18 cellular contexts compared by ENCODE assay signal in genomic region chr10:125883198-125883597, GRCh38. TPM values are rescaled to one million over a fixed set of nuclear protein-coding genes. Genes with fewer than 3 reads are reported as not detected.
A peak's percentile ranks its signal among the peaks of the same experiment; 100 is the strongest.
DNase-seq lines count a peak whose midpoint lies in the region; ATAC-seq and TF ChIP-seq lines count a peak whose summit lies in the region.
"Had no signal": no experiment of that assay in that cellular context is flagged by ENCODE, and none has a peak within 500 bp of the region (broad histone marks: within the 10 kb centered on the region; RNA-seq: fewer than 3 reads in every experiment).

No MANE protein-coding gene starts in this region.

- H3K79me1 ChIP-seq in mesenchymal stem cell (replicated peaks; ENCODE audit: low read length, poor library complexity, severe bottlenecking) = peaks cover 22% of the 10 kb centered on the region

- 58 to 75% (median 63%) methylated on average over 3 of the region's 3 CpGs for WGBS in heart left ventricle, 4 donors
- WGBS in mesenchymal stem cell = 96% methylated on average over 3 of the region's 3 CpGs

- ATAC-seq in Right ventricle myocardium superior (ENCODE audit: poor library complexity) (peak; percentile 54), Right ventricle myocardium inferior (no peak), heart left ventricle (peak; percentile 11 to 35 (median 30)), GM18511 (IDR thresholded peaks at IDR 0.05; ENCODE audit: unreplicated experiment) (no peak), HG03565 (IDR thresholded peaks at IDR 0.05; ENCODE audit: unreplicated experiment) (no peak)

- H2AFZ ChIP-seq in mesenchymal stem cell (ENCODE audit: low read depth, low read length) = no peak overlapping the region

- H3K9ac ChIP-seq in mesenchymal stem cell (ENCODE audit: low read length) = no peak overlapping the region
- H3K9ac ChIP-seq in colonic mucosa (ENCODE audit: low read depth in 2 of 2, low read length in 2 of 2) = no peak overlapping the region

- H3K27me3 ChIP-seq in heart left ventricle = no peaks in the 10 kb centered on the region
- no peaks in the 10 kb centered on the region for H3K27me3 ChIP-seq in mesenchymal stem cell (ENCODE audit: control insufficient read depth in 1 of 2, insufficient read depth in 1 of 2, low read length in 2 of 2)
- H3K27me3 ChIP-seq in colonic mucosa = no peaks in the 10 kb centered on the region
- H3K27me3 ChIP-seq: BE2C had no signal

- no peak overlapping the region for H2BK5ac ChIP-seq in mesenchymal stem cell (ENCODE audit: low read depth, low read length, poor library complexity, severe bottlenecking)

- H3K4me3 ChIP-seq in heart left ventricle (no peak overlapping the region), mesenchymal stem cell (ENCODE audit: insufficient read depth in 1 of 2, low read depth in 1 of 2, low read length in 2 of 2) (no peak overlapping the region), colonic mucosa (no peak overlapping the region)

- H3K4me1 ChIP-seq in heart left ventricle (peaks cover 0 to 38% (median 4%) of the 10 kb centered on the region in 12 donors), mesenchymal stem cell (ENCODE audit: control insufficient read depth, insufficient read depth, low read depth, low read length) (peaks cover 10% of the 10 kb centered on the region), colonic mucosa (no peaks in the 10 kb centered on the region)
- H3K4me1 ChIP-seq: BE2C had no signal

- peaks cover 0 to 27% (median 7%) of the 10 kb centered on the region in 9 donors for H3K36me3 ChIP-seq in heart left ventricle
- peaks cover 0 to 20% of the 10 kb centered on the region in 2 experiments for H3K36me3 ChIP-seq in mesenchymal stem cell (ENCODE audit: control insufficient read depth in 1 of 2, insufficient read depth in 2 of 2, low read depth in 1 of 2, low read length in 2 of 2)
- H3K36me3 ChIP-seq in colonic mucosa = no peaks in the 10 kb centered on the region
- H3K36me3 ChIP-seq: BE2C had no signal

- no peak overlapping the region for H4K8ac ChIP-seq in mesenchymal stem cell (ENCODE audit: low read length)

- no peak overlapping the region for H3K4me2 ChIP-seq in mesenchymal stem cell (ENCODE audit: low read length, poor library complexity, severe bottlenecking)

- H3K4ac ChIP-seq in mesenchymal stem cell (ENCODE audit: low read depth in 1 of 2, low read length in 2 of 2) = no peak overlapping the region

- TF ChIP-seq POLR2A in heart left ventricle (IDR thresholded peaks at IDR 0.05) = no peak

- H3K27ac ChIP-seq in heart left ventricle (peak overlapping the region in 9 of 12 donors; percentile 4 to 56 (median 25)), mesenchymal stem cell (ENCODE audit: low read length, poor library complexity, severe bottlenecking) (no peak overlapping the region), colonic mucosa (no peak overlapping the region)

- no peak overlapping the region for H2BK12ac ChIP-seq in mesenchymal stem cell (ENCODE audit: low read length in 2 of 2)

- no peak overlapping the region for H2BK120ac ChIP-seq in mesenchymal stem cell (ENCODE audit: low read depth, low read length)

- H3K14ac ChIP-seq in mesenchymal stem cell (ENCODE audit: low read length in 2 of 2) = no peak overlapping the region

- H3K9me3 ChIP-seq in heart left ventricle (no peaks in the 10 kb centered on the region), mesenchymal stem cell (ENCODE audit: control insufficient read depth, low read length) (no peaks in the 10 kb centered on the region), colonic mucosa (no peaks in the 10 kb centered on the region)
- H3K9me3 ChIP-seq: BE2C had no signal

- no peak overlapping the region for H2BK15ac ChIP-seq in mesenchymal stem cell (ENCODE audit: low read depth, poor library complexity, severe bottlenecking)

- H3K23ac ChIP-seq in mesenchymal stem cell (ENCODE audit: low read length in 2 of 2) = no peak overlapping the region

- H4K91ac ChIP-seq in mesenchymal stem cell (ENCODE audit: low read length) = no peak overlapping the region

- peak overlapping the region; percentile 33 for H2AK5ac ChIP-seq in mesenchymal stem cell (ENCODE audit: low read length, severe bottlenecking)

- DNase-seq in Right ventricle myocardium superior = no peak
- DNase-seq in Right ventricle myocardium inferior (ENCODE audit: missing footprints) = no peak
- no peak for DNase-seq in heart left ventricle
- no peak for DNase-seq in mesenchymal stem cell
- no peak for DNase-seq in OCI-M2 (lab: John Stamatoyannopoulos, UW; ENCODE audit: unreplicated experiment)
- no peak for DNase-seq in colonic mucosa
- DNase-seq: 8988T; BE2C; CD4-positive, CD25-positive, alpha-beta regulatory T cell; COR-L47; DMS 273 treated with DMSO at 0.1 percent for 48 hours; H9; NCI-H1092 treated with DMSO at 0.1 percent for 48 hours; NCI-H2081 treated with DMSO at 0.1 percent for 48 hours; NCI-H446 treated with DMSO at 0.1 percent for 48 hours; SHP77 treated with DMSO at 0.1 percent for 48 hours had no signal

- intact Hi-C loops in Right ventricle myocardium superior (cut with DNase I) = no loop called here
- intact Hi-C loops in Right ventricle myocardium inferior (cut with DNase I) = no loop called here
- intact Hi-C loops in heart left ventricle (cut with DNase I) = no loop called here
- intact Hi-C loops in colonic mucosa (cut with DNase I) = no loop called here

- H3K18ac ChIP-seq in mesenchymal stem cell (ENCODE audit: low read depth in 1 of 2, low read length in 2 of 2) = no peak overlapping the region

- no peak for TF ChIP-seq CTCF in heart left ventricle (IDR thresholded peaks at IDR 0.05)
- TF ChIP-seq CTCF in colonic mucosa (IDR thresholded peaks at IDR 0.05) = no peak

RNA-seq across cellular contexts. Expression of gene DHX32, which starts 2.1 kb away (rescaled TPM):
- total RNA-seq in Right ventricle myocardium superior (45.2 TPM), Right ventricle myocardium inferior (42.3 TPM), heart left ventricle (10 to 100 TPM; 26.7 to 60.7 (median 44.1) TPM), colonic mucosa (10 to 100 TPM; 64.0 to 86.3 TPM)
- 10 to 100 TPM; 24.6 to 28.8 TPM for polyA plus RNA-seq in heart left ventricle
- 42.4 TPM for polyA plus RNA-seq in mesenchymal stem cell (2013, experiment 1 of 2)
- polyA plus RNA-seq in mesenchymal stem cell (2013, experiment 2 of 2) = 40.9 TPM

RNA-seq across cellular contexts. Expression of gene FANK1, which starts 13.2 kb away (rescaled TPM):
- 0.51 TPM for total RNA-seq in Right ventricle myocardium superior
- 0.51 TPM for total RNA-seq in Right ventricle myocardium inferior
- total RNA-seq in heart left ventricle = 1 to 10 TPM in 1 of 9 donors, under 1 TPM in 5, not detected in 3; 0.33 to 1.8 (median 0.39) TPM
- under 1 TPM; 0.47 to 0.53 TPM for polyA plus RNA-seq in heart left ventricle
- 1.9 TPM for polyA plus RNA-seq in mesenchymal stem cell (2013, experiment 1 of 2)
- polyA plus RNA-seq in mesenchymal stem cell (2013, experiment 2 of 2) = 1.8 TPM
- total RNA-seq in colonic mucosa = 1 to 10 TPM; 5.8 to 6.9 TPM

RNA-seq across cellular contexts. Expression of gene BCCIP, which starts 59.9 kb away (rescaled TPM):
- total RNA-seq in Right ventricle myocardium superior (38.4 TPM), Right ventricle myocardium inferior (38.4 TPM), heart left ventricle (10 to 100 TPM; 31.3 to 62.2 (median 44.4) TPM), colonic mucosa (10 to 100 TPM; 36.0 to 67.2 TPM)
- polyA plus RNA-seq in heart left ventricle = 10 to 100 TPM; 72.6 to 81.0 TPM
- polyA plus RNA-seq in mesenchymal stem cell (2013, experiment 1 of 2) = 44.6 TPM
- polyA plus RNA-seq in mesenchymal stem cell (2013, experiment 2 of 2) = 43.8 TPM

Comparison
In these comparisons a context has a peak if more than half of its experiments do, and no peak if none do; other contexts are left out.
1. ATAC-seq: peak in Right ventricle myocardium superior (single experiment) and heart left ventricle (4 of 4); none in Right ventricle myocardium inferior (single experiment), GM18511 (single experiment) and HG03565 (single experiment).
2. H3K27ac ChIP-seq: peak in heart left ventricle (9 of 12); none in mesenchymal stem cell (single experiment) and colonic mucosa (single experiment).